In genomic region chr9:125143377-125144090, GRCh38 we compare ENCODE assay signal across 8 cellular contexts. TPM values are rescaled to one million over a fixed set of nuclear protein-coding genes. Genes with fewer than 3 reads are reported as not detected.
A peak's percentile ranks its signal among the peaks of the same experiment; 100 is the strongest.
DNase-seq lines count a peak whose midpoint lies in the region; TF ChIP-seq lines count a peak whose summit lies in the region.

Gene SCAI, minus strand, starts transcription at chr9:125143528. Its CDS starts 91 bp downstream, at chr9:125143437.

- H2AFZ ChIP-seq in Loucy (ENCODE audit: low read length) (peak within 1 kb of the TSS; percentile 81), neural progenitor cell (replicated peaks) (peak within 1 kb of the TSS; percentile 89)

- H3K27ac ChIP-seq in neural progenitor cell = peak within 1 kb of the TSS; percentile 85

- peaks cover 8% of the 10 kb centered on the region for H3K4me1 Mint-ChIP-seq in neural progenitor cell

- H3K4me3 Mint-ChIP-seq in neural progenitor cell = peak within 1 kb of the TSS; percentile 99

- peak within 1 kb of the TSS; percentile 98 for H3K27ac Mint-ChIP-seq in neural progenitor cell

- peak; percentile 94 for TF ChIP-seq CTCF in Loucy (conservative IDR thresholded peaks at IDR 0.05; ENCODE audit: low read length)
- TF ChIP-seq CTCF in foreskin fibroblast (IDR thresholded peaks at IDR 0.05; ENCODE audit: low read depth, low read length) = peak; percentile 97
- peak; percentile 90 for TF ChIP-seq CTCF in neural progenitor cell (IDR thresholded peaks at IDR 0.05)

- peak; percentile 100 for DNase-seq in G401 (ENCODE audit: low spot score)
- DNase-seq in H7 = peak; percentile 99
- DNase-seq in activated effector memory CD4-positive, alpha-beta T cell treated with Interleukin-2 at 50 U/mL for 16 hours = peak; percentile 97
- DNase-seq in foreskin fibroblast = peak; percentile 98 to 99
- peak; percentile 99 for DNase-seq in neural progenitor cell (ENCODE audit: low spot score)
- peak; percentile 97 for DNase-seq in stromal cell of bone marrow (ENCODE audit: low read depth)

- no peaks in the 10 kb centered on the region for H3K9me2 ChIP-seq in Loucy (replicated peaks; ENCODE audit: low read depth, low read length)

- H3K4me1 ChIP-seq in Loucy (ENCODE audit: insufficient read depth, low read length, poor library complexity, severe bottlenecking) (peaks cover 38% of the 10 kb centered on the region), neural progenitor cell (peaks cover 4% of the 10 kb centered on the region)

- H3K9me3 ChIP-seq in Loucy (ENCODE audit: insufficient read depth, low read depth, low read length) = no peaks in the 10 kb centered on the region
- no peaks in the 10 kb centered on the region for H3K9me3 ChIP-seq in neural progenitor cell (ENCODE audit: low read depth)

- H3K27me3 Mint-ChIP-seq in neural progenitor cell (ENCODE audit: insufficient read depth, low read depth) = peaks cover 4% of the 10 kb centered on the region

- H3K27me3 ChIP-seq in H7 (ENCODE audit: control insufficient read depth, insufficient read depth, low read length) = no peaks in the 10 kb centered on the region
- no peaks in the 10 kb centered on the region for H3K27me3 ChIP-seq in Loucy (ENCODE audit: insufficient read depth, low read length, poor library complexity, severe bottlenecking)
- no peaks in the 10 kb centered on the region for H3K27me3 ChIP-seq in neural progenitor cell

- no peaks in the 10 kb centered on the region for H3F3A ChIP-seq in Loucy (ENCODE audit: low read depth)
- peaks cover 13% of the 10 kb centered on the region for H3F3A ChIP-seq in neural progenitor cell (ENCODE audit: low read depth)

- H4K20me1 ChIP-seq in Loucy (ENCODE audit: insufficient read depth, low read length, poor library complexity, severe bottlenecking) = peaks cover 35% of the 10 kb centered on the region
- peaks cover 24% of the 10 kb centered on the region for H4K20me1 ChIP-seq in neural progenitor cell (ENCODE audit: low read depth)

- in situ Hi-C loops in G401 (cut with HindIII; ENCODE audit: low sequenced_read_pairs) = no loop called here

- H3K4me2 ChIP-seq in Loucy (ENCODE audit: low read depth, low read length, poor library complexity, severe bottlenecking) (peak within 1 kb of the TSS; percentile 93), neural progenitor cell (peak within 1 kb of the TSS; percentile 88)

- TF ChIP-seq POLR2A in Raji (IDR thresholded peaks at IDR 0.05; ENCODE audit: insufficient read depth, low read depth, low read length) = peak; percentile 68

- H3K36me3 ChIP-seq in H7 (replicated peaks; ENCODE audit: control insufficient read depth, insufficient read depth, low read length) = no peaks in the 10 kb centered on the region
- peaks cover 4% of the 10 kb centered on the region; the same call in 1 of the 2 replicates for H3K36me3 ChIP-seq in Loucy (ENCODE audit: insufficient read depth, low read length)
- H3K36me3 ChIP-seq in neural progenitor cell = peaks cover 9% of the 10 kb centered on the region

- no peaks in the 10 kb centered on the region for H3K9me3 Mint-ChIP-seq in neural progenitor cell

- H3K4me3 ChIP-seq in H7 (ENCODE audit: insufficient read depth, low read depth, low read length) (peak within 1 kb of the TSS; percentile 66), Loucy (ENCODE audit: low read length, poor library complexity, severe bottlenecking) (peak within 1 kb of the TSS; percentile 90), foreskin fibroblast (ENCODE audit: low read depth in 1 of 2, low read length in 2 of 2) (peak within 1 kb of the TSS; percentile 67), neural progenitor cell (peak within 1 kb of the TSS; percentile 78)

- peaks cover 46% of the 10 kb centered on the region for H3K79me2 ChIP-seq in Loucy (ENCODE audit: insufficient read depth, low read length)
- H3K79me2 ChIP-seq in neural progenitor cell (ENCODE audit: low read depth) = peaks cover 44% of the 10 kb centered on the region

- H3K9ac ChIP-seq in Loucy (ENCODE audit: low read depth, low read length, poor library complexity, severe bottlenecking) (peak within 1 kb of the TSS; percentile 89), neural progenitor cell (peak within 1 kb of the TSS; percentile 65)

- peaks cover 4% of the 10 kb centered on the region for H3K36me3 Mint-ChIP-seq in neural progenitor cell

RNA-seq across cellular contexts. Expression of gene SCAI, which starts in this region (rescaled TPM):
- total RNA-seq in G401 (2014; rRNA removed; shearing (Covaris generic)) = 3.5 and 4.8 TPM in 2 replicates
- total RNA-seq in H7 (2014; rRNA removed; shearing (Covaris generic)) = 6.4 and 10.6 TPM in 2 replicates
- total RNA-seq in neural progenitor cell (ENCODE audit: low replicate concordance) = 24.1 and 30.2 TPM in 2 replicates

Comparison
In these comparisons a context has a peak if more than half of its experiments do, and no peak if none do; other contexts are left out.
1. Peak in every context shown above with its lines: DNase-seq, H3K4me3 ChIP-seq and H3K27ac ChIP-seq.